ENCODE assay signal across 3 cellular contexts in the genomic region with DNA sequence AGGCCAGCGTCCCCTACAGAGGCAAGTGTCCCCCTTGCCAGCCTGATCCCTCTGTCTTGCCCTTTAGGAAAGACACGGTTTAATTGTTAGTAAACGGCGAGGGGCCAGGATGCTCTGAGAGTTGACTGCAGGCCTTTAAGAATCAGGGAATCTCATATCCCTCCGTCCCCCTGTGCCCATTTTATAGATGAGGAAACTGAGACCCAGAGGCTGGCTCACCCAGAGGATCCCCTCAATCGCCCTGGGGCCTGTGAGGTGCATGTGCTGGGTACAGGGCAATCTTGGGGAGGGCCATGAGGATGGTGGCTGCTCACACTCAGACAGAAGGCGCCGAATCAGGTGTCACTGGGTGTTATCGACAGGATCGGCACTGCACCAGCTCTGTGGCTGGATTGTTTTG.
TF ChIP-seq lines count a peak whose summit lies in the region.

No MANE protein-coding gene starts in this region.

TF ChIP-seq in SK-N-SH, 30 proteins besides CTCF, POLR2A, EP300 and RAD21:
- TF ChIP-seq, protein P1, sequence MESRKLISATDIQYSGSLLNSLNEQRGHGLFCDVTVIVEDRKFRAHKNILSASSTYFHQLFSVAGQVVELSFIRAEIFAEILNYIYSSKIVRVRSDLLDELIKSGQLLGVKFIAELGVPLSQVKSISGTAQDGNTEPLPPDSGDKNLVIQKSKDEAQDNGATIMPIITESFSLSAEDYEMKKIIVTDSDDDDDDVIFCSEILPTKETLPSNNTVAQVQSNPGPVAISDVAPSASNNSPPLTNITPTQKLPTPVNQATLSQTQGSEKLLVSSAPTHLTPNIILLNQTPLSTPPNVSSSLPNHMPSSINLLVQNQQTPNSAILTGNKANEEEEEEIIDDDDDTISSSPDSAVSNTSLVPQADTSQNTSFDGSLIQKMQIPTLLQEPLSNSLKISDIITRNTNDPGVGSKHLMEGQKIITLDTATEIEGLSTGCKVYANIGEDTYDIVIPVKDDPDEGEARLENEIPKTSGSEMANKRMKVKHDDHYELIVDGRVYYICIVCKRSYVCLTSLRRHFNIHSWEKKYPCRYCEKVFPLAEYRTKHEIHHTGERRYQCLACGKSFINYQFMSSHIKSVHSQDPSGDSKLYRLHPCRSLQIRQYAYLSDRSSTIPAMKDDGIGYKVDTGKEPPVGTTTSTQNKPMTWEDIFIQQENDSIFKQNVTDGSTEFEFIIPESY (IDR thresholded peaks at IDR 0.05; ENCODE audit: borderline replicate concordance, low read depth): no peak
- TF ChIP-seq GABPA (IDR thresholded peaks at IDR 0.05; ENCODE audit: low read depth) (no peak), TCF12 (IDR thresholded peaks at IDR 0.05) (no peak), TAF1 (IDR thresholded peaks at IDR 0.05; ENCODE audit: borderline replicate concordance, low read depth, low read length) (no peak), TEAD4 (IDR thresholded peaks at IDR 0.05; ENCODE audit: borderline replicate concordance, insufficient read depth) (no peak), FOXJ3 (CRISPR knock-in tag; IDR thresholded peaks at IDR 0.05) (no peak), JUND (IDR thresholded peaks at IDR 0.05) (no peak), NFIC (IDR thresholded peaks at IDR 0.05; ENCODE audit: borderline replicate concordance) (no peak)
TF ChIP-seq in SK-N-SH: peak in this region for 0.

TF ChIP-seq in SK-N-SH treated with all-trans-retinoic acid at 6 μM for 48 hours, 23 proteins besides CTCF, POLR2A, EP300 and RAD21:
- TF ChIP-seq SNAI2 (CRISPR knock-in tag; IDR thresholded peaks at IDR 0.05) (no peak), PPARA (CRISPR knock-in tag; IDR thresholded peaks at IDR 0.05; ENCODE audit: borderline replicate concordance) (no peak), ZFP30 (CRISPR knock-in tag; IDR thresholded peaks at IDR 0.05) (no peak), ARNTL (CRISPR knock-in tag; IDR thresholded peaks at IDR 0.05; ENCODE audit: borderline replicate concordance, low read depth) (no peak), ZNF8 (CRISPR knock-in tag; IDR thresholded peaks at IDR 0.05) (no peak), OSR1 (CRISPR knock-in tag; IDR thresholded peaks at IDR 0.05) (no peak), ESRRG (CRISPR knock-in tag; IDR thresholded peaks at IDR 0.05) (no peak), ZNF565 (CRISPR knock-in tag; conservative IDR thresholded peaks at IDR 0.05; ENCODE audit: low read depth) (no peak), CSDC2 (CRISPR knock-in tag; IDR thresholded peaks at IDR 0.05) (no peak), GLIS3 (CRISPR knock-in tag; IDR thresholded peaks at IDR 0.05) (no peak), ZC3H10 (CRISPR knock-in tag; IDR thresholded peaks at IDR 0.05) (no peak), ZNF70 (CRISPR knock-in tag; IDR thresholded peaks at IDR 0.05) (no peak)
- TF ChIP-seq, protein P2, sequence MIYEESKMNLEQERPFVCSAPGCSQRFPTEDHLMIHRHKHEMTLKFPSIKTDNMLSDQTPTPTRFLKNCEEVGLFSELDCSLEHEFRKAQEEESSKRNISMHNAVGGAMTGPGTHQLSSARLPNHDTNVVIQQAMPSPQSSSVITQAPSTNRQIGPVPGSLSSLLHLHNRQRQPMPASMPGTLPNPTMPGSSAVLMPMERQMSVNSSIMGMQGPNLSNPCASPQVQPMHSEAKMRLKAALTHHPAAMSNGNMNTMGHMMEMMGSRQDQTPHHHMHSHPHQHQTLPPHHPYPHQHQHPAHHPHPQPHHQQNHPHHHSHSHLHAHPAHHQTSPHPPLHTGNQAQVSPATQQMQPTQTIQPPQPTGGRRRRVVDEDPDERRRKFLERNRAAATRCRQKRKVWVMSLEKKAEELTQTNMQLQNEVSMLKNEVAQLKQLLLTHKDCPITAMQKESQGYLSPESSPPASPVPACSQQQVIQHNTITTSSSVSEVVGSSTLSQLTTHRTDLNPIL (CRISPR knock-in tag; IDR thresholded peaks at IDR 0.05; ENCODE audit: low read depth): no peak
- TF ChIP-seq, protein P3, sequence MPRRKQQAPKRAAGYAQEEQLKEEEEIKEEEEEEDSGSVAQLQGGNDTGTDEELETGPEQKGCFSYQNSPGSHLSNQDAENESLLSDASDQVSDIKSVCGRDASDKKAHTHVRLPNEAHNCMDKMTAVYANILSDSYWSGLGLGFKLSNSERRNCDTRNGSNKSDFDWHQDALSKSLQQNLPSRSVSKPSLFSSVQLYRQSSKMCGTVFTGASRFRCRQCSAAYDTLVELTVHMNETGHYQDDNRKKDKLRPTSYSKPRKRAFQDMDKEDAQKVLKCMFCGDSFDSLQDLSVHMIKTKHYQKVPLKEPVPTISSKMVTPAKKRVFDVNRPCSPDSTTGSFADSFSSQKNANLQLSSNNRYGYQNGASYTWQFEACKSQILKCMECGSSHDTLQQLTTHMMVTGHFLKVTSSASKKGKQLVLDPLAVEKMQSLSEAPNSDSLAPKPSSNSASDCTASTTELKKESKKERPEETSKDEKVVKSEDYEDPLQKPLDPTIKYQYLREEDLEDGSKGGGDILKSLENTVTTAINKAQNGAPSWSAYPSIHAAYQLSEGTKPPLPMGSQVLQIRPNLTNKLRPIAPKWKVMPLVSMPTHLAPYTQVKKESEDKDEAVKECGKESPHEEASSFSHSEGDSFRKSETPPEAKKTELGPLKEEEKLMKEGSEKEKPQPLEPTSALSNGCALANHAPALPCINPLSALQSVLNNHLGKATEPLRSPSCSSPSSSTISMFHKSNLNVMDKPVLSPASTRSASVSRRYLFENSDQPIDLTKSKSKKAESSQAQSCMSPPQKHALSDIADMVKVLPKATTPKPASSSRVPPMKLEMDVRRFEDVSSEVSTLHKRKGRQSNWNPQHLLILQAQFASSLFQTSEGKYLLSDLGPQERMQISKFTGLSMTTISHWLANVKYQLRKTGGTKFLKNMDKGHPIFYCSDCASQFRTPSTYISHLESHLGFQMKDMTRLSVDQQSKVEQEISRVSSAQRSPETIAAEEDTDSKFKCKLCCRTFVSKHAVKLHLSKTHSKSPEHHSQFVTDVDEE (CRISPR knock-in tag; IDR thresholded peaks at IDR 0.05): no peak

TF ChIP-seq in H1, 55 proteins besides CTCF, POLR2A, EP300 and RAD21:
- no peak for TF ChIP-seq EZH2 (IDR thresholded peaks at IDR 0.05; ENCODE audit: low read depth, low read length, severe bottlenecking)
- TF ChIP-seq TBP (IDR thresholded peaks at IDR 0.05; ENCODE audit: low read depth, low read length): no peak
- TF ChIP-seq PHF8 (conservative IDR thresholded peaks at IDR 0.05; ENCODE audit: low read depth, low read length): no peak
- no peak for TF ChIP-seq RNF2 (IDR thresholded peaks at IDR 0.05; ENCODE audit: borderline replicate concordance, low read depth, low read length, missing control alignments, poor library complexity, severe bottlenecking)
- peak; percentile 91 for TF ChIP-seq KDM1A (IDR thresholded peaks at IDR 0.05; ENCODE audit: borderline replicate concordance, low read length)
- no peak for TF ChIP-seq SRF (IDR thresholded peaks at IDR 0.05; ENCODE audit: low read depth, low read length)
- no peak for TF ChIP-seq SIRT6 (IDR thresholded peaks at IDR 0.05; ENCODE audit: low read length)
